ENCODE assay signal across 8 cellular contexts in genomic region chr14:71321556-71322315, GRCh38. TPM values are rescaled to one million over a fixed set of nuclear protein-coding genes. Genes with fewer than 3 reads are reported as not detected.
DNase-seq lines count a peak whose midpoint lies in the region; ATAC-seq, FAIRE-seq and TF ChIP-seq lines count a peak whose summit lies in the region.

No MANE protein-coding gene starts in this region.

- H3K27me3 ChIP-seq in IMR-90 (ENCODE audit: control insufficient read depth, insufficient read depth, low read length) (no peaks in the 10 kb centered on the region), RWPE2 (ENCODE audit: insufficient read depth, poor library complexity, severe bottlenecking) (no peaks in the 10 kb centered on the region)
- no peaks in the 10 kb centered on the region for H3K27me3 ChIP-seq in effector memory CD4-positive, alpha-beta T cell (replicated peaks; ENCODE audit: control insufficient read depth, insufficient read depth, low read length, poor library complexity, severe bottlenecking)

- H3K18ac ChIP-seq in IMR-90 (ENCODE audit: low read depth, low read length), result peak overlapping the region; percentile 56

- TF ChIP-seq CTCF in IMR-90 (conservative IDR thresholded peaks at IDR 0.05; ENCODE audit: low read depth, low read length) (no peak), RWPE2 (IDR thresholded peaks at IDR 0.05; ENCODE audit: poor library complexity, severe bottlenecking) (no peak)

- TF ChIP-seq RAD21 in IMR-90 (IDR thresholded peaks at IDR 0.05; ENCODE audit: low read length), result no peak

- H3K4me1 ChIP-seq in IMR-90 (ENCODE audit: control insufficient read depth, insufficient read depth, low read length) (peaks cover 5% of the 10 kb centered on the region), RWPE2 (ENCODE audit: insufficient read depth, poor library complexity, severe bottlenecking) (peaks cover 31% of the 10 kb centered on the region)
- H3K4me1 ChIP-seq in effector memory CD4-positive, alpha-beta T cell (ENCODE audit: control insufficient read depth, insufficient read depth, low read length, poor library complexity, severe bottlenecking), result peaks cover 31% of the 10 kb centered on the region

- CTCF ChIA-PET in IMR-90 (lab: Yijun Ruan, JAX), result interaction anchor here (1.0 to 2.3 kb wide), 6 partner anchors 90 to 431 kb away, joined by 3 to 7 read pairs (median 4); no protein-coding TSS in a partner anchor

- no TSS peak for BruUV-seq in IMR-90 (replicated peaks; lab: Mats Ljungman, UMichigan)

- peak overlapping the region; percentile 87 for H2AFZ ChIP-seq in IMR-90 (replicated peaks; ENCODE audit: low read length, poor library complexity)

- H2AK5ac ChIP-seq in IMR-90 (ENCODE audit: low read depth, low read length), result peak overlapping the region; percentile 80; the same call in 1 of the 2 replicates

- H3K36me3 ChIP-seq in IMR-90 (ENCODE audit: control insufficient read depth, insufficient read depth, low read length), result no peaks in the 10 kb centered on the region
- peaks cover 6% of the 10 kb centered on the region; the same call in 1 of the 2 replicates for H3K36me3 ChIP-seq in RWPE2 (ENCODE audit: low read depth)
- no peaks in the 10 kb centered on the region for H3K36me3 ChIP-seq in effector memory CD4-positive, alpha-beta T cell (ENCODE audit: control insufficient read depth, insufficient read depth, low read length)

- H3K9me1 ChIP-seq in IMR-90 (ENCODE audit: insufficient read depth, low read length), result no peaks in the 10 kb centered on the region; the same call in 1 of the 2 replicates

- peak overlapping the region; percentile 77 for H3K56ac ChIP-seq in IMR-90 (ENCODE audit: extremely low read depth, insufficient read depth, low read length)

- POLR2A ChIA-PET in IMR-90 (lab: Charles Lee; ENCODE audit: unreplicated experiment), result interaction anchor here (0.6 to 0.7 kb wide), 3 partner anchors 41 to 434 kb away, joined by 3 to 4 read pairs (median 3); no protein-coding TSS in a partner anchor

- H2BK120ac ChIP-seq in IMR-90 (ENCODE audit: low read depth, low read length), result peak overlapping the region; percentile 69

- peak overlapping the region; percentile 84 for H4K91ac ChIP-seq in IMR-90 (ENCODE audit: insufficient read depth, low read depth, low read length)

- FAIRE-seq in urothelium cell line (lab: Jason Lieb, UNC), result peak; percentile 55

- H3K4ac ChIP-seq in IMR-90 (ENCODE audit: low read depth, low read length), result peak overlapping the region; percentile 86

- in situ Hi-C loops in IMR-90 (cut with MboI; ENCODE audit: low sequenced_read_pairs), result no loop called here

- peaks cover 7 to 40% of the 10 kb centered on the region in 2 experiments for H3K79me1 ChIP-seq in IMR-90 (ENCODE audit: low read depth in 1 of 2, low read length in 2 of 2)

- no peaks in the 10 kb centered on the region for H4K20me1 ChIP-seq in IMR-90 (ENCODE audit: insufficient read depth, low read length)

- peak overlapping the region; percentile 92 for H2BK5ac ChIP-seq in IMR-90 (ENCODE audit: low read depth, low read length, poor library complexity, severe bottlenecking)

- H3K4me2 ChIP-seq in IMR-90 (ENCODE audit: low read depth, low read length), result peak overlapping the region; percentile 97

- H3K4me3 ChIP-seq in IMR-90 (ENCODE audit: insufficient read depth, low read depth, low read length) (peak overlapping the region; percentile 96), RWPE2 (ENCODE audit: severe bottlenecking) (peak overlapping the region; percentile 81)
- H3K4me3 ChIP-seq in effector memory CD4-positive, alpha-beta T cell (ENCODE audit: insufficient read depth, low read depth, low read length, poor library complexity, severe bottlenecking), result peak overlapping the region; percentile 93

- H4K5ac ChIP-seq in IMR-90 (ENCODE audit: low read depth, low read length), result peak overlapping the region; percentile 47

- WGBS in IMR-90 (ENCODE audit: extremely low coverage in 2 of 2, insufficient read length in 1 of 2), 2 experiments, result 6% methylated on average over 5 of the region's 26 CpGs; no CpG with 5 or more reads in 1 of the 2 experiments

- dilution Hi-C loops in IMR-90 (cut with HindIII; ENCODE audit: low sequenced_read_pairs, unreplicated experiment), result no loop called here

- H3K27ac ChIP-seq in IMR-90 (ENCODE audit: insufficient read depth, low read length), result peak overlapping the region; percentile 91
- peak overlapping the region; percentile 93 for H3K27ac ChIP-seq in RWPE2 (ENCODE audit: poor library complexity, severe bottlenecking)
- H3K27ac ChIP-seq in effector memory CD4-positive, alpha-beta T cell (ENCODE audit: insufficient read depth, low read length, poor library complexity, severe bottlenecking), result peak overlapping the region; percentile 97

- no peak for TF ChIP-seq POLR2A in IMR-90 (IDR thresholded peaks at IDR 0.05; ENCODE audit: low read depth, low read length)

- peak overlapping the region; percentile 18 to 19 for H4K8ac ChIP-seq in IMR-90 (ENCODE audit: low read depth in 2 of 2, low read length in 2 of 2)

- no peak for ATAC-seq in IMR-90 (ENCODE audit: low read depth)
- ATAC-seq in RWPE2 (ENCODE audit: low read depth), result peak; percentile 71
- no peak for ATAC-seq in HG02610 (IDR thresholded peaks at IDR 0.05; ENCODE audit: unreplicated experiment)

- intact Hi-C loops in IMR-90 (cut with micrococcal nuclease), result loop anchor here (1.0 to 5.0 kb wide), 9 partner anchors 51 to 536 kb away; no protein-coding TSS in a partner anchor

- H2BK20ac ChIP-seq in IMR-90 (ENCODE audit: low read depth, low read length), result 0 out of 2 replicates have a peak overlapping the region, but pooled peaks have one; percentile 20

- H3K9me3 ChIP-seq in IMR-90 (ENCODE audit: control insufficient read depth, insufficient read depth, low read length), result no peaks in the 10 kb centered on the region
- no peaks in the 10 kb centered on the region for H3K9me3 ChIP-seq in RWPE2 (ENCODE audit: severe bottlenecking)
- no peaks in the 10 kb centered on the region for H3K9me3 ChIP-seq in effector memory CD4-positive, alpha-beta T cell (ENCODE audit: control insufficient read depth, low read length)

- DNase-seq in DMS153 (lab: John Stamatoyannopoulos, UW) (peak; percentile 68), IMR-90 (peak; percentile 63), RWPE2 (ENCODE audit: low spot score) (no peak), midbrain (lab: John Stamatoyannopoulos, UW) (peak; percentile 39), urothelium cell line (ENCODE audit: low spot score) (peak; percentile 70), GM19240 (ENCODE audit: insufficient read length, low spot score) (no peak)
- DNase-seq in effector memory CD4-positive, alpha-beta T cell, result no peak

- peak overlapping the region; percentile 37 for H3K23ac ChIP-seq in IMR-90 (ENCODE audit: low read depth, low read length)

- peak overlapping the region; percentile 70 for H2AK9ac ChIP-seq in IMR-90 (replicated peaks; ENCODE audit: low read depth, low read length, poor library complexity)

- H3K14ac ChIP-seq in IMR-90 (replicated peaks; ENCODE audit: low read depth, low read length), result peak overlapping the region; percentile 80

- peak overlapping the region; percentile 85 for H3K9ac ChIP-seq in IMR-90 (ENCODE audit: low read depth, low read length)

- peak overlapping the region; percentile 0; the same call in 1 of the 3 replicates for H2BK15ac ChIP-seq in IMR-90 (ENCODE audit: low read depth, low read length)

TF ChIP-seq in IMR-90, 13 proteins besides CTCF, POLR2A, EP300 and RAD21:
- TF ChIP-seq SMC3 (IDR thresholded peaks at IDR 0.05; ENCODE audit: low read depth, low read length), result no peak
- TF ChIP-seq BHLHE40 (IDR thresholded peaks at IDR 0.05; ENCODE audit: low read depth, low read length), result no peak
- no peak for TF ChIP-seq NFE2L2 (IDR thresholded peaks at IDR 0.05; ENCODE audit: low read depth, low read length)
- TF ChIP-seq MXI1 (IDR thresholded peaks at IDR 0.05; ENCODE audit: borderline replicate concordance, low read depth, low read length), result no peak
- no peak for TF ChIP-seq RFX5 (IDR thresholded peaks at IDR 0.05; ENCODE audit: low read depth, low read length)
- TF ChIP-seq FOS (IDR thresholded peaks at IDR 0.05; ENCODE audit: low read depth, low read length), result no peak
- TF ChIP-seq, protein P1, sequence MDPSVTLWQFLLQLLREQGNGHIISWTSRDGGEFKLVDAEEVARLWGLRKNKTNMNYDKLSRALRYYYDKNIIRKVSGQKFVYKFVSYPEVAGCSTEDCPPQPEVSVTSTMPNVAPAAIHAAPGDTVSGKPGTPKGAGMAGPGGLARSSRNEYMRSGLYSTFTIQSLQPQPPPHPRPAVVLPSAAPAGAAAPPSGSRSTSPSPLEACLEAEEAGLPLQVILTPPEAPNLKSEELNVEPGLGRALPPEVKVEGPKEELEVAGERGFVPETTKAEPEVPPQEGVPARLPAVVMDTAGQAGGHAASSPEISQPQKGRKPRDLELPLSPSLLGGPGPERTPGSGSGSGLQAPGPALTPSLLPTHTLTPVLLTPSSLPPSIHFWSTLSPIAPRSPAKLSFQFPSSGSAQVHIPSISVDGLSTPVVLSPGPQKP (IDR thresholded peaks at IDR 0.05; ENCODE audit: borderline replicate concordance, low read depth, low read length), result no peak
- TF ChIP-seq USF2 (IDR thresholded peaks at IDR 0.05; ENCODE audit: low read depth, low read length), result no peak
- no peak for TF ChIP-seq MAZ (IDR thresholded peaks at IDR 0.05; ENCODE audit: borderline replicate concordance, low read depth, low read length)
- TF ChIP-seq RCOR1 (IDR thresholded peaks at IDR 0.05; ENCODE audit: insufficient replicate concordance, low read length), result no peak
- TF ChIP-seq CHD1 (IDR thresholded peaks at IDR 0.05; ENCODE audit: low read depth, low read length), result no peak
- no peak for TF ChIP-seq MAFK (IDR thresholded peaks at IDR 0.05; ENCODE audit: low read depth, low read length)

RNA-seq across cellular contexts. Expression of gene SIPA1L1, which starts 1.5 kb away (rescaled TPM):
- total RNA-seq in IMR-90 (2012; rRNA removed), result 21.5 and 24.7 TPM in 2 replicates
- polyA plus RNA-seq in IMR-90 (2012; rRNA removed), result 23.9 and 24.5 TPM in 2 replicates
- 12.9 and 17.5 TPM in 2 replicates for polyA plus RNA-seq in IMR-90 (2012; cell fraction: cytosol; rRNA removed)
- polyA plus RNA-seq in IMR-90 (2012; cell fraction: nucleus; rRNA removed; ENCODE audit: low replicate concordance), result 67.8 and 91.1 TPM in 2 replicates

Comparison
In these comparisons a context has a peak if more than half of its experiments do, and no peak if none do; other contexts are left out.
1. DNase-seq: peak in DMS153 (single experiment), IMR-90 (single experiment), midbrain (single experiment) and urothelium cell line (single experiment); none in RWPE2 (single experiment), effector memory CD4-positive, alpha-beta T cell (0 of 3) and GM19240 (single experiment).
2. Peak in every context shown above with its lines, with median percentiles within 50 percentile points of each other: H3K27ac ChIP-seq and H3K4me3 ChIP-seq.